ENCODE assay signal across 8 cellular contexts in genomic region chr2:127416486-127417001, GRCh38. TPM values are rescaled to one million over a fixed set of nuclear protein-coding genes. Genes with fewer than 3 reads are reported as not detected.
A peak's percentile ranks its signal among the peaks of the same experiment; 100 is the strongest.
DNase-seq lines count a peak whose midpoint lies in the region; ATAC-seq and TF ChIP-seq lines count a peak whose summit lies in the region.

No MANE protein-coding gene starts in this region.

- in situ Hi-C loops in transverse colon (cut with MboI; ENCODE audit: low pct_ligation_motif_present in 1 of 4, low pct_unique_long_range_greater_than_20kb in 1 of 4, low sequenced_read_pairs in 3 of 4), result no loop called here
- in situ Hi-C loops in GM23248 (cut with MboI), result no loop called here

- no peak for TF ChIP-seq CTCF in RWPE1 (conservative IDR thresholded peaks at IDR 0.05; ENCODE audit: low read depth)
- no peak for TF ChIP-seq CTCF in transverse colon (IDR thresholded peaks at IDR 0.05)

- H3K36me3 ChIP-seq in transverse colon (no peaks in the 10 kb centered on the region), GM23248 (ENCODE audit: low read depth) (no peaks in the 10 kb centered on the region)

- H3K9me3 Mint-ChIP-seq in activated naive CD4-positive, alpha-beta T cell treated with anti-CD3 and anti-CD28 coated beads, Interleukin-2, amount 10 ng/mL, durations not matched to agents 7 days and 5 days, result peaks cover 2% of the 10 kb centered on the region
- H3K9me3 Mint-ChIP-seq in immature natural killer cell, result no peaks in the 10 kb centered on the region

- CTCF ChIA-PET in activated naive CD4-positive, alpha-beta T cell treated with anti-CD3 and anti-CD28 coated beads, Interleukin-2, amount 10 ng/mL, durations not matched to agents 7 days and 5 days (lab: Charles Lee), result interaction anchor here (0.6 to 2.8 kb wide), 8 partner anchors 18 to 219 kb away, joined by 3 to 16 read pairs (median 4); partner anchors contain the start of gene MAP3K2
- CTCF ChIA-PET in RWPE1 (lab: Yijun Ruan, JAX), result interaction anchor here (1.0 to 2.0 kb wide), 3 partner anchors 15 to 1467 kb away, joined by 3 to 8 read pairs (median 5); no protein-coding TSS in a partner anchor

- H3K4me1 ChIP-seq in transverse colon (peaks cover 0 to 15% (median 10%) of the 10 kb centered on the region in 4 donors), GM23248 (ENCODE audit: insufficient read depth) (peaks cover 21% of the 10 kb centered on the region)

- H3K4me3 ChIP-seq in transverse colon (peak overlapping the region in 3 of 4 donors; percentile 28 to 55 (median 44)), GM23248 (no peak overlapping the region)

- WGBS in transverse colon (ENCODE audit: low coverage in 1 of 2), 2 donors, result 16% methylated on average over 6 of the region's 6 CpGs; no CpG with 5 or more reads in 1 of the 2 donors
- WGBS in GM23248 (ENCODE audit: low coverage in 1 of 2, low lambda C conversion rate in 2 of 2, missing lambda C conversion rate in 2 of 2), 2 experiments, result 80 to 90% methylated on average over 4 to 6 of the region's 6 CpGs

- H3K9ac ChIP-seq in GM23248, result no peak overlapping the region

- TF ChIP-seq EP300 in transverse colon (IDR thresholded peaks at IDR 0.05; ENCODE audit: low read depth), result no peak

- H3K9me2 ChIP-seq in GM23248 (ENCODE audit: insufficient read depth), result no peaks in the 10 kb centered on the region

- no peak overlapping the region for H3K4me2 ChIP-seq in GM23248 (ENCODE audit: unreplicated experiment)

- POLR2A ChIA-PET in RWPE1 (lab: Yijun Ruan, JAX; ENCODE audit: low non-redundant PET), result interaction anchor here (0.7 kb wide), 1 partner anchor 8 kb away, joined by 3 read pairs; no protein-coding TSS in a partner anchor

- peaks cover 27% of the 10 kb centered on the region for H3K4me1 Mint-ChIP-seq in activated naive CD4-positive, alpha-beta T cell treated with anti-CD3 and anti-CD28 coated beads, Interleukin-2, amount 10 ng/mL, durations not matched to agents 7 days and 5 days
- H3K4me1 Mint-ChIP-seq in immature natural killer cell, result peaks cover 13 to 17% of the 10 kb centered on the region in 2 donors

- H3K79me2 ChIP-seq in GM23248 (ENCODE audit: insufficient read depth), result no peaks in the 10 kb centered on the region

- H3K9me3 ChIP-seq in transverse colon (no peaks in the 10 kb centered on the region), GM23248 (ENCODE audit: low read depth) (no peaks in the 10 kb centered on the region)

- H3K27me3 ChIP-seq in transverse colon, result peaks cover 6% of the 10 kb centered on the region
- H3K27me3 ChIP-seq in GM23248 (replicated peaks; ENCODE audit: insufficient read depth), result no peaks in the 10 kb centered on the region

- no peak for ATAC-seq in HG03097 (IDR thresholded peaks at IDR 0.05; ENCODE audit: low FRiP score, unreplicated experiment)

- H3K27me3 Mint-ChIP-seq in activated naive CD4-positive, alpha-beta T cell treated with anti-CD3 and anti-CD28 coated beads, Interleukin-2, amount 10 ng/mL, durations not matched to agents 7 days and 5 days, result peaks cover 64% of the 10 kb centered on the region
- peaks cover 10 to 20% (median 13%) of the 10 kb centered on the region in 3 donors for H3K27me3 Mint-ChIP-seq in immature natural killer cell (ENCODE audit: low read depth in 3 of 3)

- H3K36me3 Mint-ChIP-seq in activated naive CD4-positive, alpha-beta T cell treated with anti-CD3 and anti-CD28 coated beads, Interleukin-2, amount 10 ng/mL, durations not matched to agents 7 days and 5 days, result no peaks in the 10 kb centered on the region
- no peaks in the 10 kb centered on the region for H3K36me3 Mint-ChIP-seq in immature natural killer cell

- no peak overlapping the region for H2AFZ ChIP-seq in GM23248

- H3K27ac ChIP-seq in RWPE1 (peak overlapping the region; percentile 89), transverse colon (peak overlapping the region in 2 of 4 donors; percentile 8 to 18), GM23248 (no peak overlapping the region)

- peak overlapping the region; percentile 64 for H3K4me3 Mint-ChIP-seq in activated naive CD4-positive, alpha-beta T cell treated with anti-CD3 and anti-CD28 coated beads, Interleukin-2, amount 10 ng/mL, durations not matched to agents 7 days and 5 days
- H3K4me3 Mint-ChIP-seq in immature natural killer cell, result peak overlapping the region; percentile 59 to 88 (median 79)

- intact Hi-C loops in transverse colon (cut with DNase I; ENCODE audit: low total_unique reads), result no loop called here

- H4K20me1 ChIP-seq in GM23248 (ENCODE audit: insufficient read depth), result no peaks in the 10 kb centered on the region

- peaks cover 22% of the 10 kb centered on the region for H3F3A ChIP-seq in GM23248 (ENCODE audit: insufficient read depth)

- DNase-seq in activated naive CD4-positive, alpha-beta T cell treated with anti-CD3 and anti-CD28 coated beads, Interleukin-2, amount 10 ng/mL, durations not matched to agents 7 days and 5 days, result no peak
- DNase-seq in activated naive CD4-positive, alpha-beta T cell treated with anti-CD3 and anti-CD28 coated beads, Interleukin-2, amount 50 U/mL, for 16 hours, result no peak
- DNase-seq in RWPE1 (ENCODE audit: low spot score) (no peak), immature natural killer cell (no peak), transverse colon (no peak), DMS153 (lab: John Stamatoyannopoulos, UW) (no peak), GM23248 (no peak)

- TF ChIP-seq POLR2A in transverse colon (IDR thresholded peaks at IDR 0.05), result no peak

- peak overlapping the region; percentile 81 for H3K27ac Mint-ChIP-seq in activated naive CD4-positive, alpha-beta T cell treated with anti-CD3 and anti-CD28 coated beads, Interleukin-2, amount 10 ng/mL, durations not matched to agents 7 days and 5 days
- H3K27ac Mint-ChIP-seq in immature natural killer cell, result peak overlapping the region in 5 of 6 donors; percentile 32 to 85 (median 69)

RNA-seq across cellular contexts. Expression of gene PROC, which starts 1.7 kb away (rescaled TPM):
- polyA plus RNA-seq in immature natural killer cell (1 to 10 TPM in 1 of 3 donors, under 1 TPM in 1, not detected in 1; 0.87 to 1.7 TPM), GM23248 (2016; fragmentation: Nextera tagmentation; extraction: Ambion mirVana) (not detected in 2 replicates)
- 1 to 10 TPM in 2 of 4 donors, not detected in 2; 2.9 to 3.0 TPM for total RNA-seq in transverse colon
- total RNA-seq in GM23248 (2014; rRNA removed; shearing (Covaris generic)), result not detected in 2 replicates

RNA-seq across cellular contexts. Expression of gene MAP3K2, which starts 28.8 kb away (rescaled TPM):
- polyA plus RNA-seq in immature natural killer cell (10 to 100 TPM; 37.4 to 55.9 (median 41.4) TPM), GM23248 (2016; fragmentation: Nextera tagmentation; extraction: Ambion mirVana) (32.9 and 36.7 TPM in 2 replicates)
- 10 to 100 TPM; 39.4 to 95.4 (median 72.9) TPM for total RNA-seq in transverse colon
- total RNA-seq in GM23248 (2014; rRNA removed; shearing (Covaris generic)), result 39.6 and 41.0 TPM in 2 replicates
